Comparison of ENCODE assay signal across 18 cellular contexts in genomic region chr20:3339571-3339970, GRCh38.
DNase-seq lines count a peak whose midpoint lies in the region; ATAC-seq, FAIRE-seq and TF ChIP-seq lines count a peak whose summit lies in the region.
"Had no signal": no experiment of that assay in that cellular context is flagged by ENCODE, and none has a peak within 500 bp of the region (broad histone marks: within the 10 kb centered on the region; RNA-seq: fewer than 3 reads in every experiment).

No MANE protein-coding gene starts in this region.

- CTCF ChIA-PET in HepG2 (lab: Yijun Ruan, JAX; ENCODE audit: low intra/inter-chr PET ratio, low total read pairs) = no interaction called here

- DNase-seq in HepG2 (ENCODE audit: low spot score) (no peak), right lobe of liver (no peak), adrenal gland (no peak), spleen (no peak), NCI-H510A (lab: John Stamatoyannopoulos, UW) (no peak), breast epithelium (ENCODE audit: low spot score in 2 of 2) (no peak)
- DNase-seq: CD4-positive, alpha-beta memory T cell; DMS79 treated with DMSO at 0.1 percent for 48 hours; EL had no signal

- TF ChIP-seq CTCF in HepG2 (CRISPR knock-in tag; IDR thresholded peaks at IDR 0.05) = no peak
- no peak for TF ChIP-seq CTCF in right lobe of liver (IDR thresholded peaks at IDR 0.05)
- no peak for TF ChIP-seq CTCF in adrenal gland (IDR thresholded peaks at IDR 0.05)
- no peak for TF ChIP-seq CTCF in spleen (IDR thresholded peaks at IDR 0.05 in 8 of 11, conservative IDR thresholded peaks at IDR 0.05 in 3 of 11)
- TF ChIP-seq CTCF in breast epithelium (IDR thresholded peaks at IDR 0.05) = no peak

- no peaks in the 10 kb centered on the region for H4K20me1 ChIP-seq in HepG2 (ENCODE audit: insufficient read depth, low read length)

- in situ Hi-C loops in HepG2 (cut with HindIII; ENCODE audit: extremely low pct_ligation_motif_present, low pct_unique_long_range_greater_than_20kb) = no loop called here

- TF ChIP-seq RAD21 in HepG2 (CRISPR knock-in tag; IDR thresholded peaks at IDR 0.05) = no peak

- POLR2A ChIA-PET in HepG2 (lab: Yijun Ruan, JAX) = no interaction called here

- H3K27me3 ChIP-seq in HepG2 (ENCODE audit: control insufficient read depth in 1 of 2, insufficient read depth in 2 of 2, low read length in 2 of 2) (no peaks in the 10 kb centered on the region), right lobe of liver (no peaks in the 10 kb centered on the region), adrenal gland (no peaks in the 10 kb centered on the region), spleen (replicated peaks in 1 of 7) (no peaks in the 10 kb centered on the region), breast epithelium (no peaks in the 10 kb centered on the region)
- H3K27me3 ChIP-seq: BE2C had no signal

- H3K4me2 ChIP-seq in HepG2 (ENCODE audit: low read depth, low read length) = no peak overlapping the region

- H3K27ac ChIP-seq in HepG2 (ENCODE audit: extremely low read length, insufficient read depth, low read length) = no peak overlapping the region
- no peak overlapping the region for H3K27ac ChIP-seq in right lobe of liver
- peak overlapping the region in 3 of 5 donors; percentile 8 to 54 (median 29) for H3K27ac ChIP-seq in adrenal gland
- H3K27ac ChIP-seq in spleen = peak overlapping the region in 5 of 8 donors; percentile 24 to 66 (median 55)
- no peak overlapping the region for H3K27ac ChIP-seq in breast epithelium
- H3K27ac ChIP-seq: C4-2B, HL-60 had no signal

- H3K4me3 ChIP-seq in HepG2 (replicated peaks in 1 of 3; ENCODE audit: insufficient read depth in 1 of 3, low read depth in 2 of 3, low read length in 3 of 3) = no peak overlapping the region
- no peak overlapping the region for H3K4me3 ChIP-seq in right lobe of liver
- H3K4me3 ChIP-seq in adrenal gland = no peak overlapping the region
- no peak overlapping the region for H3K4me3 ChIP-seq in spleen
- H3K4me3 ChIP-seq in breast epithelium = no peak overlapping the region

- H3K9me3 ChIP-seq in HepG2 (ENCODE audit: low read length) = no peaks in the 10 kb centered on the region
- no peaks in the 10 kb centered on the region for H3K9me3 ChIP-seq in right lobe of liver
- H3K9me3 ChIP-seq in adrenal gland (replicated peaks in 1 of 3) = no peaks in the 10 kb centered on the region
- no peaks in the 10 kb centered on the region for H3K9me3 ChIP-seq in spleen
- no peaks in the 10 kb centered on the region for H3K9me3 ChIP-seq in breast epithelium
- H3K9me3 ChIP-seq: BE2C had no signal

- H3K36me3 ChIP-seq in HepG2 (replicated peaks in 1 of 2; ENCODE audit: control insufficient read depth in 1 of 2, insufficient read depth in 2 of 2, low read length in 2 of 2) = peaks cover 9 to 20% of the 10 kb centered on the region in 2 experiments; a peak in 4 of 5 replicates
- H3K36me3 ChIP-seq in right lobe of liver = no peaks in the 10 kb centered on the region
- H3K36me3 ChIP-seq in adrenal gland (replicated peaks in 1 of 2) = peaks cover 0 to 20% of the 10 kb centered on the region in 2 donors
- H3K36me3 ChIP-seq in spleen = peaks cover 0 to 52% (median 6%) of the 10 kb centered on the region in 6 donors
- H3K36me3 ChIP-seq in breast epithelium = no peaks in the 10 kb centered on the region

- BruUV-seq in HepG2 (replicated peaks; lab: Mats Ljungman, UMichigan) = no TSS peak

- no peak for ATAC-seq in HepG2
- no peak for ATAC-seq in right lobe of liver
- ATAC-seq in HG02623 (IDR thresholded peaks at IDR 0.05; ENCODE audit: unreplicated experiment) = no peak
- ATAC-seq: HCT116 had no signal

- intact Hi-C loops in HepG2 (cut with micrococcal nuclease; ENCODE audit: unreplicated experiment) (no loop called here), right lobe of liver (cut with DNase I) (no loop called here), adrenal gland (cut with DNase I) (no loop called here), spleen (cut with DNase I; ENCODE audit: low total_unique reads) (no loop called here), breast epithelium (cut with DNase I; ENCODE audit: low total_unique reads) (no loop called here)

- no peak overlapping the region for H3K9ac ChIP-seq in HepG2 (ENCODE audit: insufficient read depth, low read depth, low read length)

- WGBS in HepG2 (ENCODE audit: low lambda C conversion rate) = 98% methylated on average over 1 of the region's 1 CpG
- 100% methylated on average over 1 of the region's 1 CpG for WGBS in right lobe of liver (ENCODE audit: insufficient coverage, low coverage, low lambda C conversion rate, missing lambda C conversion rate)
- WGBS in adrenal gland, 4 donors = 96 to 100% (median 98%) methylated on average over 1 of the region's 1 CpG
- 96 to 100% (median 100%) methylated on average over 1 of the region's 1 CpG for WGBS in spleen, 5 donors

- no peak overlapping the region for H2AFZ ChIP-seq in HepG2 (ENCODE audit: low read length)

- H3K4me1 ChIP-seq in HepG2 (ENCODE audit: insufficient read depth, low read length) (no peaks in the 10 kb centered on the region), right lobe of liver (no peaks in the 10 kb centered on the region), adrenal gland (replicated peaks in 1 of 2) (peaks cover 13 to 24% of the 10 kb centered on the region in 2 donors), spleen (peaks cover 0 to 12% (median 2%) of the 10 kb centered on the region in 6 donors), breast epithelium (no peaks in the 10 kb centered on the region)

- TF ChIP-seq EP300 in HepG2 (IDR thresholded peaks at IDR 0.05; ENCODE audit: low read depth in 2 of 2, low read length in 2 of 2) (no peak), HepG2 (CRISPR knock-in tag; IDR thresholded peaks at IDR 0.05; ENCODE audit: borderline replicate concordance) (no peak)

- FAIRE-seq in HepG2 (lab: Jason Lieb, UNC) = no peak
- FAIRE-seq: A204.1, G401.6, GM12892, H54 had no signal

- TF ChIP-seq POLR2A in HepG2 (IDR thresholded peaks at IDR 0.05; ENCODE audit: insufficient read depth in 1 of 2, low read depth in 2 of 2, low read length in 2 of 2) (no peak), right lobe of liver (IDR thresholded peaks at IDR 0.05) (no peak), adrenal gland (IDR thresholded peaks at IDR 0.05) (no peak), spleen (IDR thresholded peaks at IDR 0.05) (no peak), breast epithelium (IDR thresholded peaks at IDR 0.05) (no peak)

- H3K79me2 ChIP-seq in HepG2 (ENCODE audit: insufficient read depth, low read length) = no peaks in the 10 kb centered on the region

TF ChIP-seq in HepG2, 621 proteins besides CTCF, POLR2A, EP300 and RAD21 (continues in another document):
- TF ChIP-seq ZNF770 (CRISPR knock-in tag; IDR thresholded peaks at IDR 0.05) (peak; percentile 81), HNRNPLL (IDR thresholded peaks at IDR 0.05; ENCODE audit: low read depth, low read length, poor library complexity, severe bottlenecking) (no peak), GABPA (IDR thresholded peaks at IDR 0.05; ENCODE audit: low read depth, low read length) (no peak), GABPA (CRISPR knock-in tag; IDR thresholded peaks at IDR 0.05; ENCODE audit: low read depth) (0 out of 2 replicates have a peak, but pooled peaks have one; percentile 11)

Comparison
In these comparisons a context has a peak if more than half of its experiments do, and no peak if none do; other contexts are left out.
1. H3K27ac ChIP-seq: peak in adrenal gland (3 of 5) and spleen (5 of 8); none in HepG2 (single experiment), right lobe of liver (0 of 3) and breast epithelium (0 of 2).